Comparison of ENCODE assay signal across 16 cellular contexts in genomic region chr3:183291511-183292031, GRCh38. TPM values are rescaled to one million over a fixed set of nuclear protein-coding genes. Genes with fewer than 3 reads are reported as not detected.
A peak's percentile ranks its signal among the peaks of the same experiment; 100 is the strongest.
DNase-seq lines count a peak whose midpoint lies in the region; ATAC-seq and TF ChIP-seq lines count a peak whose summit lies in the region.
"Had no signal": no experiment of that assay in that cellular context is flagged by ENCODE, and none has a peak within 500 bp of the region (broad histone marks: within the 10 kb centered on the region; RNA-seq: fewer than 3 reads in every experiment).

No MANE protein-coding gene starts in this region.

- peak overlapping the region; percentile 85 for H3K27ac Mint-ChIP-seq in T-helper 17 cell
- H3K27ac Mint-ChIP-seq: IgD-negative memory B cell, naive B cell had no signal

- no peak overlapping the region for H2AFZ ChIP-seq in fibroblast of lung (ENCODE audit: low read length)

- ATAC-seq in T-helper 17 cell (no peak), GM19328 (IDR thresholded peaks at IDR 0.05; ENCODE audit: unreplicated experiment) (no peak)

- no peaks in the 10 kb centered on the region for H3K79me2 ChIP-seq in fibroblast of lung (ENCODE audit: control insufficient read depth, insufficient read depth, low read length)

- no peak overlapping the region for H3K4me2 ChIP-seq in fibroblast of lung (ENCODE audit: extremely low read depth, insufficient read depth, low read length)

- H3K4me3 ChIP-seq in fibroblast of lung (replicated peaks in 1 of 4; ENCODE audit: control extremely low read depth in 1 of 4, insufficient read depth in 1 of 4, low read depth in 3 of 4, low read length in 4 of 4) (no peak overlapping the region), prostate gland (no peak overlapping the region)
- H3K4me3 ChIP-seq: skin epidermis had no signal

- H3K4me1 ChIP-seq in fibroblast of lung (ENCODE audit: control insufficient read depth, extremely low read depth, insufficient read depth, low read length) (no peaks in the 10 kb centered on the region), prostate gland (replicated peaks) (peaks cover 14% of the 10 kb centered on the region)

- peak; percentile 27 for DNase-seq in HuH-7.5 (ENCODE audit: low spot score)
- no peak for DNase-seq in T-helper 17 cell
- peak; percentile 66 to 81 for DNase-seq in fibroblast of lung (ENCODE audit: low read depth in 2 of 2)
- DNase-seq in prostate gland (ENCODE audit: low spot score) = no peak
- no peak for DNase-seq in stimulated activated CD4-positive, alpha-beta T cell treated with anti-CD3 and anti-CD28 coated beads, Interleukin-2, amount 100 ng/mL, for 24 hours
- DNase-seq in NCI-H2227 (lab: John Stamatoyannopoulos, UW; ENCODE audit: unreplicated experiment) = no peak
- DNase-seq in AG08396 (ENCODE audit: low spot score) = no peak
- DNase-seq: activated CD4-positive, alpha-beta T cell treated with anti-CD3 and anti-CD28 coated beads, Interleukin-2, amount 50 U/mL, for 1 hour; activated effector memory CD4-positive, alpha-beta T cell treated with anti-CD3 and anti-CD28 coated beads, Interleukin-2, amount 50 U/mL, for 16 hours; CD4-positive, alpha-beta memory T cell; central memory CD4-positive, alpha-beta T cell; naive B cell; NK-92 treated with Interleukin-12 subunit alpha and Interleukin-12 subunit beta, amount 100 ng/mL, for 24 hours had no signal

- no peak overlapping the region for H3K4me3 Mint-ChIP-seq in T-helper 17 cell
- H3K4me3 Mint-ChIP-seq: CD4-positive, alpha-beta memory T cell; IgD-negative memory B cell; naive B cell had no signal

- H3K27ac ChIP-seq in fibroblast of lung (ENCODE audit: insufficient read depth, low read length) (no peak overlapping the region), prostate gland (peak overlapping the region; percentile 27 to 54)

- H3K36me3 ChIP-seq in fibroblast of lung (ENCODE audit: control insufficient read depth, insufficient read depth, low read length) (no peaks in the 10 kb centered on the region), prostate gland (no peaks in the 10 kb centered on the region)

- WGBS in prostate gland = 39% methylated on average over 3 of the region's 3 CpGs

- H3K36me3 Mint-ChIP-seq in T-helper 17 cell (ENCODE audit: low read depth) = peaks cover 12% of the 10 kb centered on the region
- H3K36me3 Mint-ChIP-seq: IgD-negative memory B cell, naive B cell had no signal

- H3K4me1 Mint-ChIP-seq in T-helper 17 cell = peaks cover 10% of the 10 kb centered on the region

- H3K9me3 ChIP-seq in T-helper 17 cell (ENCODE audit: control insufficient read depth, low read length, poor library complexity, severe bottlenecking) (no peaks in the 10 kb centered on the region), fibroblast of lung (ENCODE audit: control insufficient read depth, insufficient read depth, low read depth, low read length) (no peaks in the 10 kb centered on the region), prostate gland (no peaks in the 10 kb centered on the region)

- H4K20me1 ChIP-seq in fibroblast of lung (ENCODE audit: control insufficient read depth, extremely low read depth, insufficient read depth, low read length) = no peaks in the 10 kb centered on the region

- no peak overlapping the region for H3K9ac ChIP-seq in fibroblast of lung (ENCODE audit: insufficient read depth, low read length)

- no peaks in the 10 kb centered on the region for H3K27me3 ChIP-seq in fibroblast of lung (ENCODE audit: control insufficient read depth, insufficient read depth, low read length)
- H3K27me3 ChIP-seq in prostate gland (replicated peaks; ENCODE audit: insufficient read depth) = no peaks in the 10 kb centered on the region

- no peak for TF ChIP-seq POLR2A in prostate gland (IDR thresholded peaks at IDR 0.05)

- intact Hi-C loops in prostate gland (cut with DNase I) = no loop called here

- TF ChIP-seq CTCF in fibroblast of lung (conservative IDR thresholded peaks at IDR 0.05 in 1 of 2, IDR thresholded peaks at IDR 0.05 in 1 of 2; ENCODE audit: low read depth in 1 of 2, low read length in 2 of 2) (no peak), prostate gland (IDR thresholded peaks at IDR 0.05) (no peak)

- no peaks in the 10 kb centered on the region for H3K27me3 Mint-ChIP-seq in T-helper 17 cell
- H3K27me3 Mint-ChIP-seq: CD4-positive, alpha-beta memory T cell had no signal

RNA-seq across cellular contexts. Expression of gene B3GNT5, which starts 38.5 kb away (rescaled TPM):
- 1 to 10 TPM; 1.6 to 2.1 TPM for total RNA-seq in T-helper 17 cell
- total RNA-seq in fibroblast of lung = 1.3 and 2.8 TPM in 2 replicates
- polyA plus RNA-seq in fibroblast of lung = 0.96 and 1.7 TPM in 2 replicates
- 1.2 and 1.3 TPM in 2 replicates for polyA plus RNA-seq in fibroblast of lung (2012)
- 0.37 TPM in 1 of 2 replicates, not detected in the other for polyA minus RNA-seq in fibroblast of lung (ENCODE audit: low replicate concordance)
- total RNA-seq in prostate gland = 1 to 10 TPM; 5.9 to 7.2 TPM
- polyA plus RNA-seq: IgD-negative memory B cell had no signal

Comparison
In these comparisons a context has a peak if more than half of its experiments do, and no peak if none do; other contexts are left out.
1. DNase-seq: peak in HuH-7.5 (single experiment) and fibroblast of lung (2 of 2); none in T-helper 17 cell (0 of 3), prostate gland (single experiment), stimulated activated CD4-positive, alpha-beta T cell treated with anti-CD3 and anti-CD28 coated beads, Interleukin-2, amount 100 ng/mL, for 24 hours (0 of 2), NCI-H2227 (single experiment) and AG08396 (single experiment).